12 cellular contexts compared by ENCODE assay signal in genomic region chr22:39177791-39178190, GRCh38. TPM values are rescaled to one million over a fixed set of nuclear protein-coding genes. Genes with fewer than 3 reads are reported as not detected.
DNase-seq lines count a peak whose midpoint lies in the region; ATAC-seq and TF ChIP-seq lines count a peak whose summit lies in the region.
"Had no signal": no experiment of that assay in that cellular context is flagged by ENCODE, and none has a peak within 500 bp of the region (broad histone marks: within the 10 kb centered on the region; RNA-seq: fewer than 3 reads in every experiment).

No MANE protein-coding gene starts in this region.

- no peaks in the 10 kb centered on the region for H3K9me3 ChIP-seq in CD8-positive, alpha-beta T cell (ENCODE audit: low read length)
- no peaks in the 10 kb centered on the region for H3K9me3 ChIP-seq in adipocyte (ENCODE audit: control insufficient read depth, low read length)
- no peaks in the 10 kb centered on the region for H3K9me3 ChIP-seq in left lung
- no peaks in the 10 kb centered on the region for H3K9me3 ChIP-seq in gastrocnemius medialis
- no peaks in the 10 kb centered on the region for H3K9me3 ChIP-seq in HAP-1

- ATAC-seq in CD8-positive, alpha-beta T cell, result no peak
- ATAC-seq in left lung (no peak), gastrocnemius medialis (no peak), HG02938 (IDR thresholded peaks at IDR 0.05; ENCODE audit: unreplicated experiment) (no peak)

- CTCF ChIA-PET in CD8-positive, alpha-beta T cell (lab: Charles Lee), result interaction anchor here (18.7 kb wide), 1 partner anchor 137 kb away, joined by 386 read pairs; the partner anchor contains the start of gene RPL3

- peaks cover 45% of the 10 kb centered on the region for H3K4me1 Mint-ChIP-seq in CD8-positive, alpha-beta T cell (ENCODE audit: low read depth)

- H3K4me1 ChIP-seq in CD8-positive, alpha-beta T cell (ENCODE audit: insufficient read depth, low read length), result peaks cover 46% of the 10 kb centered on the region
- H3K4me1 ChIP-seq in adipocyte (ENCODE audit: control insufficient read depth, insufficient read depth, low read length) (peaks cover 32% of the 10 kb centered on the region), left lung (peaks cover 27 to 61% of the 10 kb centered on the region in 2 donors), gastrocnemius medialis (peaks cover 37 to 48% of the 10 kb centered on the region in 2 donors), HAP-1 (peaks cover 27% of the 10 kb centered on the region)

- in situ Hi-C loops in gastrocnemius medialis (cut with MboI; ENCODE audit: low sequenced_read_pairs in 4 of 4), result no loop called here
- in situ Hi-C loops in HAP-1 (cut with MboI; ENCODE audit: low sequenced_read_pairs), result loop anchor here (10.0 kb wide), 1 partner anchor 347 kb away; the partner anchor contains the start of gene ATF4

- H3K36me3 ChIP-seq in CD8-positive, alpha-beta T cell (ENCODE audit: insufficient read depth, low read length), result no peaks in the 10 kb centered on the region
- no peaks in the 10 kb centered on the region for H3K36me3 ChIP-seq in adipocyte (ENCODE audit: control insufficient read depth, insufficient read depth, low read length, severe bottlenecking)
- no peaks in the 10 kb centered on the region for H3K36me3 ChIP-seq in left lung
- H3K36me3 ChIP-seq in gastrocnemius medialis, result no peaks in the 10 kb centered on the region
- H3K36me3 ChIP-seq in HAP-1 (replicated peaks), result no peaks in the 10 kb centered on the region
- H3K36me3 ChIP-seq: BLaER1 treated with 17β-estradiol and CSF1 and Interleukin-3, amounts not matched to agents 10 nM and 100 nM had no signal

- no peak overlapping the region for H3K4me3 ChIP-seq in CD8-positive, alpha-beta T cell (ENCODE audit: low read depth, low read length)
- no peak overlapping the region for H3K4me3 ChIP-seq in adipocyte (ENCODE audit: low read length)
- no peak overlapping the region for H3K4me3 ChIP-seq in left lung
- H3K4me3 ChIP-seq in gastrocnemius medialis, result no peak overlapping the region
- H3K4me3 ChIP-seq in HAP-1, result no peak overlapping the region
- H3K4me3 ChIP-seq: BLaER1 treated with 17β-estradiol and CSF1 and Interleukin-3, amounts not matched to agents 10 nM and 100 nM had no signal

- no peaks in the 10 kb centered on the region for H3K9me3 Mint-ChIP-seq in CD8-positive, alpha-beta T cell
- H3K9me3 Mint-ChIP-seq: activated T-cell treated with anti-CD3 and anti-CD28 coated beads, Interleukin-2, amount 50 U/mL, for 72 hours had no signal

- H3K27ac Mint-ChIP-seq in CD8-positive, alpha-beta T cell, result peak overlapping the region; percentile 78
- H3K27ac Mint-ChIP-seq: activated T-cell treated with anti-CD3 and anti-CD28 coated beads, Interleukin-2, amount 50 U/mL, for 72 hours had no signal

- H3K27me3 Mint-ChIP-seq in CD8-positive, alpha-beta T cell (ENCODE audit: low read depth), result no peaks in the 10 kb centered on the region

- H3K9ac ChIP-seq in adipocyte (ENCODE audit: low read length), result peak overlapping the region; percentile 5
- H3K9ac ChIP-seq: BLaER1 treated with 17β-estradiol and CSF1 and Interleukin-3, amounts not matched to agents 10 nM and 100 nM had no signal

- no peak overlapping the region for H3K27ac ChIP-seq in CD8-positive, alpha-beta T cell (ENCODE audit: low read depth, low read length)
- peak overlapping the region; percentile 36 to 87 for H3K27ac ChIP-seq in left lung
- peak overlapping the region; percentile 60 to 80 (median 70) for H3K27ac ChIP-seq in gastrocnemius medialis
- H3K27ac ChIP-seq: BLaER1 treated with 17β-estradiol and CSF1 and Interleukin-3, amounts not matched to agents 10 nM and 100 nM had no signal

- DNase-seq in CD8-positive, alpha-beta T cell, result no peak
- no peak for DNase-seq in adipocyte (ENCODE audit: low read depth)
- no peak for DNase-seq in left lung
- DNase-seq in gastrocnemius medialis, result no peak
- no peak for DNase-seq in NCI-H226
- no peak for DNase-seq in superior temporal gyrus (ENCODE audit: extremely low spot score)
- no peak for DNase-seq in HAP-1 (ENCODE audit: low spot score in 2 of 2)
- DNase-seq: activated T-cell treated with anti-CD3 and anti-CD28 coated beads, Interleukin-2, amount 50 U/mL, for 72 hours; midbrain; NCI-H1694 treated with DMSO at 0.1 percent for 48 hours had no signal

- no peak for TF ChIP-seq CTCF in CD8-positive, alpha-beta T cell (IDR thresholded peaks at IDR 0.05)
- no peak for TF ChIP-seq CTCF in left lung (IDR thresholded peaks at IDR 0.05)
- TF ChIP-seq CTCF in gastrocnemius medialis (IDR thresholded peaks at IDR 0.05 in 4 of 5, conservative IDR thresholded peaks at IDR 0.05 in 1 of 5), result no peak

- no peaks in the 10 kb centered on the region for H3K36me3 Mint-ChIP-seq in CD8-positive, alpha-beta T cell

- POLR2A ChIA-PET in CD8-positive, alpha-beta T cell (lab: Charles Lee), result no interaction called here

- no peak overlapping the region for H3K4me3 Mint-ChIP-seq in CD8-positive, alpha-beta T cell
- H3K4me3 Mint-ChIP-seq: activated T-cell treated with anti-CD3 and anti-CD28 coated beads, Interleukin-2, amount 50 U/mL, for 72 hours had no signal

- TF ChIP-seq POLR2A in gastrocnemius medialis (IDR thresholded peaks at IDR 0.05), result no peak

- no peaks in the 10 kb centered on the region for H3K27me3 ChIP-seq in CD8-positive, alpha-beta T cell (ENCODE audit: insufficient read depth, low read length)
- H3K27me3 ChIP-seq in adipocyte (replicated peaks; ENCODE audit: control insufficient read depth, insufficient read depth, low read length) (no peaks in the 10 kb centered on the region), left lung (no peaks in the 10 kb centered on the region), gastrocnemius medialis (no peaks in the 10 kb centered on the region), HAP-1 (ENCODE audit: low read depth) (no peaks in the 10 kb centered on the region)
- H3K27me3 ChIP-seq: BLaER1 treated with 17β-estradiol and CSF1 and Interleukin-3, amounts not matched to agents 10 nM and 100 nM had no signal

- intact Hi-C loops in CD8-positive, alpha-beta T cell (cut with DNase I, micrococcal nuclease), result no loop called here
- intact Hi-C loops in left lung (cut with DNase I), result loop anchor here in 1 of 2 donors (10.0 kb wide), 1 partner anchor 137 kb away; the partner anchor contains the start of gene RPL3
- intact Hi-C loops in gastrocnemius medialis (cut with DNase I; ENCODE audit: low total_unique reads), result no loop called here

RNA-seq across cellular contexts. Expression of gene CBX7, which starts 25.3 kb away (rescaled TPM):
- 10 to 100 TPM; 34.2 to 37.2 TPM for total RNA-seq in CD8-positive, alpha-beta T cell
- total RNA-seq in left lung (10 to 100 TPM; 17.1 to 17.7 TPM), gastrocnemius medialis (10 to 100 TPM; 52.4 to 78.1 (median 62.3) TPM)
